ENCODE assay signal across 8 cellular contexts in genomic region chr2:74457549-74458131, GRCh38. TPM values are rescaled to one million over a fixed set of nuclear protein-coding genes. Genes with fewer than 3 reads are reported as not detected.
A peak's percentile ranks its signal among the peaks of the same experiment; 100 is the strongest.
DNase-seq lines count a peak whose midpoint lies in the region; ATAC-seq, FAIRE-seq and TF ChIP-seq lines count a peak whose summit lies in the region.

No MANE protein-coding gene starts in this region.

- H3K27me3 ChIP-seq in HepG2 (ENCODE audit: control insufficient read depth in 1 of 2, insufficient read depth in 2 of 2, low read length in 2 of 2) = no peaks in the 10 kb centered on the region; a peak in 1 of 5 replicates

- intact Hi-C loops in activated B cell treated with CpG ODN at 0.5 μM for 24 hours (cut with micrococcal nuclease) (loop anchor here (1.0 to 5.0 kb wide), 6 partner anchors 8 to 275 kb away; partner anchors contain the start of genes AUP1, HTRA2, MOGS and MRPL53), HepG2 (cut with micrococcal nuclease; ENCODE audit: unreplicated experiment) (loop anchor here (1.0 to 2.0 kb wide), 3 partner anchors 15 to 71 kb away; partner anchors contain the start of genes AUP1, HTRA2 and MRPL53)

- peak overlapping the region; percentile 64 to 69 for H3K4me3 ChIP-seq in cardiac fibroblast (replicated peaks in 1 of 2; ENCODE audit: low read depth in 2 of 2, low read length in 2 of 2)
- H3K4me3 ChIP-seq in HepG2 (replicated peaks in 1 of 3; ENCODE audit: insufficient read depth in 1 of 3, low read depth in 2 of 3, low read length in 3 of 3) = peak overlapping the region; percentile 75 to 92 (median 76)

- H3K36me3 Mint-ChIP-seq in activated B cell treated with CpG ODN at 0.5 μM for 24 hours (ENCODE audit: low read depth) = peaks cover 54% of the 10 kb centered on the region

- ATAC-seq in activated B cell treated with CpG ODN at 0.5 μM for 24 hours (ENCODE audit: low read depth) (peak; percentile 42), HepG2 (peak; percentile 65)

- H3K27me3 Mint-ChIP-seq in activated B cell treated with CpG ODN at 0.5 μM for 24 hours = no peaks in the 10 kb centered on the region

- H3K27ac Mint-ChIP-seq in activated B cell treated with CpG ODN at 0.5 μM for 24 hours = peak overlapping the region; percentile 100

- TF ChIP-seq RAD21 in HepG2 (CRISPR knock-in tag; IDR thresholded peaks at IDR 0.05) = no peak; the same call in none of the 2 replicates

- no peak for TF ChIP-seq EP300 in HepG2 (IDR thresholded peaks at IDR 0.05; ENCODE audit: low read depth in 2 of 2, low read length in 2 of 2)
- no peak for TF ChIP-seq EP300 in HepG2 (CRISPR knock-in tag; IDR thresholded peaks at IDR 0.05; ENCODE audit: borderline replicate concordance)

- TF ChIP-seq CTCF in activated B cell treated with CpG ODN at 0.5 μM for 24 hours (IDR thresholded peaks at IDR 0.05) (no peak), cardiac fibroblast (IDR thresholded peaks at IDR 0.05; ENCODE audit: low read depth, low read length) (no peak), HepG2 (CRISPR knock-in tag; IDR thresholded peaks at IDR 0.05) (no peak; the same call in 1 of the 2 replicates)

- 1% methylated on average over 14 of the region's 46 CpGs for WGBS in HepG2 (ENCODE audit: low lambda C conversion rate)

- no peaks in the 10 kb centered on the region for H3K9me3 Mint-ChIP-seq in activated B cell treated with CpG ODN at 0.5 μM for 24 hours

- in situ Hi-C loops in HepG2 (cut with HindIII; ENCODE audit: extremely low pct_ligation_motif_present, low pct_unique_long_range_greater_than_20kb) = no loop called here

- H3K4me1 ChIP-seq in HepG2 (ENCODE audit: insufficient read depth, low read length) = peaks cover 44% of the 10 kb centered on the region

- BruUV-seq in HepG2 (replicated peaks; lab: Mats Ljungman, UMichigan) = no TSS peak

- peaks cover 4% of the 10 kb centered on the region; the same call in 1 of the 2 replicates for H4K20me1 ChIP-seq in HepG2 (ENCODE audit: insufficient read depth, low read length)

- TF ChIP-seq POLR2A in GM10847 (IDR thresholded peaks at IDR 0.05; ENCODE audit: extremely low read depth, insufficient read length) = peak; percentile 41
- TF ChIP-seq POLR2A in H54 (IDR thresholded peaks at IDR 0.05; ENCODE audit: low read depth, low read length) = peak; percentile 25; the same call in 1 of the 2 replicates
- TF ChIP-seq POLR2A in HepG2 (IDR thresholded peaks at IDR 0.05; ENCODE audit: insufficient read depth in 1 of 2, low read depth in 2 of 2, low read length in 2 of 2) = no peak; a peak in 1 of 4 replicates

- no peak overlapping the region for H2AFZ ChIP-seq in HepG2 (ENCODE audit: low read length)

- H3K9me3 ChIP-seq in HepG2 (ENCODE audit: low read length) = no peaks in the 10 kb centered on the region

- H3K27ac ChIP-seq in HepG2 (ENCODE audit: extremely low read length, insufficient read depth, low read length) = peak overlapping the region; percentile 89

- POLR2A ChIA-PET in activated B cell treated with CpG ODN at 0.5 μM for 24 hours (lab: Charles Lee) (interaction anchor here (0.7 to 10.0 kb wide), 25 partner anchors 10 to 279 kb away, joined by 3 to 127 read pairs (median 8); partner anchors contain the start of genes AUP1, C2orf81, CCDC142 and DQX1), HepG2 (lab: Yijun Ruan, JAX) (interaction anchor here (0.6 to 12.4 kb wide), 22 partner anchors 10 to 1244 kb away, joined by 3 to 342 read pairs (median 10); partner anchors contain the start of genes AUP1, C2orf81, CCDC142 and DQX1)

- peak overlapping the region; percentile 85 for H3K9ac ChIP-seq in HepG2 (ENCODE audit: insufficient read depth, low read depth, low read length)

- peak overlapping the region; percentile 95 for H3K4me2 ChIP-seq in HepG2 (ENCODE audit: low read depth, low read length)

- DNase-seq in H54 (ENCODE audit: insufficient read length, low spot score) = no peak
- peak; percentile 84 for DNase-seq in NAMALWA (ENCODE audit: low spot score)
- DNase-seq in activated B cell treated with CpG ODN at 0.5 μM for 24 hours = peak; percentile 86
- DNase-seq in cardiac fibroblast (ENCODE audit: low read depth in 2 of 2) = no peak
- DNase-seq in HepG2 (ENCODE audit: low spot score) = peak; percentile 68
- peak; percentile 67 to 75 (median 74) for DNase-seq in stimulated activated CD4-positive, alpha-beta T cell treated with anti-CD3 and anti-CD28 coated beads, TNF-alpha, amount 100 ng/mL, for 4 hours (ENCODE audit: low read depth in 3 of 3)
- DNase-seq in medulla oblongata (ENCODE audit: extremely low spot score) = no peak

- FAIRE-seq in H54 (lab: Jason Lieb, UNC) (no peak), HepG2 (lab: Jason Lieb, UNC) (no peak)

- H3K4me3 Mint-ChIP-seq in activated B cell treated with CpG ODN at 0.5 μM for 24 hours = peak overlapping the region; percentile 99

- H3K36me3 ChIP-seq in HepG2 (replicated peaks in 1 of 2; ENCODE audit: control insufficient read depth in 1 of 2, insufficient read depth in 2 of 2, low read length in 2 of 2) = peaks cover 1 to 17% of the 10 kb centered on the region in 2 experiments

- H3K4me1 Mint-ChIP-seq in activated B cell treated with CpG ODN at 0.5 μM for 24 hours = peaks cover 62% of the 10 kb centered on the region

- CTCF ChIA-PET in activated B cell treated with CpG ODN at 0.5 μM for 24 hours (lab: Charles Lee) (interaction anchor here (1.0 to 3.0 kb wide), 2 partner anchors 23 to 128 kb away, joined by 3 to 11 read pairs; no protein-coding TSS in a partner anchor), HepG2 (lab: Yijun Ruan, JAX; ENCODE audit: low intra/inter-chr PET ratio, low total read pairs) (no interaction called here)

- peaks cover 22% of the 10 kb centered on the region for H3K79me2 ChIP-seq in HepG2 (ENCODE audit: insufficient read depth, low read length)

RNA-seq across cellular contexts. Expression of gene WBP1, which starts 0.6 kb away (rescaled TPM):
- total RNA-seq in activated B cell treated with CpG ODN at 0.5 μM for 24 hours (61.4 and 65.3 TPM in 2 replicates), HepG2 (2016; rRNA removed; fragmentation: Illumina TruSeq; extraction: Trizol) (26.5 and 38.8 TPM in 2 replicates)
- 50.0 and 58.3 TPM in 2 replicates for total RNA-seq in HepG2 (2016; cell fraction: cytosol; rRNA removed; fragmentation: Illumina TruSeq; extraction: Trizol; ENCODE audit: low read depth)
- total RNA-seq in HepG2 (2016; cell fraction: insoluble cytoplasmic fraction; rRNA removed; fragmentation: Illumina TruSeq; extraction: Trizol) = 27.8 and 36.5 TPM in 2 replicates
- 61.3 and 76.9 TPM in 2 replicates for total RNA-seq in HepG2 (2016; cell fraction: membrane; rRNA removed; fragmentation: Illumina TruSeq; extraction: Trizol)
- 25.9 and 29.1 TPM in 2 replicates for total RNA-seq in HepG2 (2016; cell fraction: nucleus; rRNA removed; fragmentation: Illumina TruSeq; extraction: Trizol)
- polyA plus RNA-seq in HepG2 (2011; rRNA removed) = 85.7 and 107 TPM in 2 replicates
- polyA plus RNA-seq in HepG2 (2011; cell fraction: cytosol; rRNA removed) = 77.8 and 109 TPM in 2 replicates
- polyA plus RNA-seq in HepG2 (2011; cell fraction: nucleus; rRNA removed) = 406 and 434 TPM in 2 replicates
- 45.0 and 50.3 TPM in 2 replicates for polyA plus RNA-seq in HepG2 (2012)
- polyA plus RNA-seq in HepG2 (2016; cell fraction: cytosol; fragmentation: Illumina TruSeq; extraction: Trizol; ENCODE audit: low read depth) = 82.9 and 90.6 TPM in 2 replicates
- polyA plus RNA-seq in HepG2 (2016; cell fraction: insoluble cytoplasmic fraction; fragmentation: Illumina TruSeq; extraction: Trizol; ENCODE audit: low read depth) = 41.4 and 46.0 TPM in 2 replicates
- polyA plus RNA-seq in HepG2 (2016; cell fraction: membrane; fragmentation: Illumina TruSeq; extraction: Trizol; ENCODE audit: low read depth) = 87.2 and 99.7 TPM in 2 replicates
- 71.0 and 71.7 TPM in 2 replicates for polyA plus RNA-seq in HepG2 (2016; cell fraction: nucleus; fragmentation: Illumina TruSeq; extraction: Trizol; ENCODE audit: insufficient read depth, low read depth)
- 54.1 and 96.5 TPM in 2 replicates for polyA minus RNA-seq in HepG2 (2011; rRNA and poly(A)+ RNA removed; ENCODE audit: low replicate concordance)
- polyA minus RNA-seq in HepG2 (2011; cell fraction: cytosol; rRNA and poly(A)+ RNA removed) = 9.6 and 9.8 TPM in 2 replicates
- polyA minus RNA-seq in HepG2 (2011; cell fraction: nucleus; rRNA and poly(A)+ RNA removed) = 29.4 and 41.2 TPM in 2 replicates

RNA-seq across cellular contexts. Expression of gene INO80B, which starts 2.8 kb away (rescaled TPM):
- total RNA-seq in activated B cell treated with CpG ODN at 0.5 μM for 24 hours = 47.9 and 51.3 TPM in 2 replicates
- total RNA-seq in HepG2 (2016; rRNA removed; fragmentation: Illumina TruSeq; extraction: Trizol) = 10.0 and 14.5 TPM in 2 replicates
- total RNA-seq in HepG2 (2016; cell fraction: cytosol; rRNA removed; fragmentation: Illumina TruSeq; extraction: Trizol; ENCODE audit: low read depth) = 5.0 and 7.0 TPM in 2 replicates
- total RNA-seq in HepG2 (2016; cell fraction: insoluble cytoplasmic fraction; rRNA removed; fragmentation: Illumina TruSeq; extraction: Trizol) = 8.7 and 16.5 TPM in 2 replicates
- total RNA-seq in HepG2 (2016; cell fraction: membrane; rRNA removed; fragmentation: Illumina TruSeq; extraction: Trizol) = 9.3 and 10.1 TPM in 2 replicates
- total RNA-seq in HepG2 (2016; cell fraction: nucleus; rRNA removed; fragmentation: Illumina TruSeq; extraction: Trizol) = 12.6 and 17.1 TPM in 2 replicates
- 6.2 and 7.9 TPM in 2 replicates for polyA plus RNA-seq in HepG2 (2011; rRNA removed)
- 4.5 and 4.9 TPM in 2 replicates for polyA plus RNA-seq in HepG2 (2011; cell fraction: cytosol; rRNA removed)
- 63.6 and 70.4 TPM in 2 replicates for polyA plus RNA-seq in HepG2 (2011; cell fraction: nucleus; rRNA removed)
- polyA plus RNA-seq in HepG2 (2012) = 13.1 and 14.4 TPM in 2 replicates
- polyA plus RNA-seq in HepG2 (2016; cell fraction: cytosol; fragmentation: Illumina TruSeq; extraction: Trizol; ENCODE audit: low read depth) = 4.5 and 5.4 TPM in 2 replicates
- 15.4 and 15.7 TPM in 2 replicates for polyA plus RNA-seq in HepG2 (2016; cell fraction: insoluble cytoplasmic fraction; fragmentation: Illumina TruSeq; extraction: Trizol; ENCODE audit: low read depth)
- polyA plus RNA-seq in HepG2 (2016; cell fraction: membrane; fragmentation: Illumina TruSeq; extraction: Trizol; ENCODE audit: low read depth) = 10.1 and 13.1 TPM in 2 replicates
- polyA plus RNA-seq in HepG2 (2016; cell fraction: nucleus; fragmentation: Illumina TruSeq; extraction: Trizol; ENCODE audit: insufficient read depth, low read depth) = 30.3 and 40.1 TPM in 2 replicates
- polyA minus RNA-seq in HepG2 (2011; rRNA and poly(A)+ RNA removed; ENCODE audit: low replicate concordance) = 2.5 and 7.3 TPM in 2 replicates
- polyA minus RNA-seq in HepG2 (2011; cell fraction: cytosol; rRNA and poly(A)+ RNA removed) = 1.3 TPM in 1 of 2 replicates, not detected in the other
- polyA minus RNA-seq in HepG2 (2011; cell fraction: nucleus; rRNA and poly(A)+ RNA removed) = 14.5 and 22.5 TPM in 2 replicates

RNA-seq across cellular contexts. Expression of gene MOGS, which starts 7.5 kb away (rescaled TPM):
- total RNA-seq in activated B cell treated with CpG ODN at 0.5 μM for 24 hours (70.8 and 85.7 TPM in 2 replicates), HepG2 (2016; rRNA removed; fragmentation: Illumina TruSeq; extraction: Trizol) (30.1 and 95.2 TPM in 2 replicates)
- 8.8 and 11.5 TPM in 2 replicates for total RNA-seq in HepG2 (2016; cell fraction: cytosol; rRNA removed; fragmentation: Illumina TruSeq; extraction: Trizol; ENCODE audit: low read depth)
- total RNA-seq in HepG2 (2016; cell fraction: insoluble cytoplasmic fraction; rRNA removed; fragmentation: Illumina TruSeq; extraction: Trizol) = 26.3 and 96.7 TPM in 2 replicates
- 21.6 and 24.7 TPM in 2 replicates for total RNA-seq in HepG2 (2016; cell fraction: membrane; rRNA removed; fragmentation: Illumina TruSeq; extraction: Trizol)
- total RNA-seq in HepG2 (2016; cell fraction: nucleus; rRNA removed; fragmentation: Illumina TruSeq; extraction: Trizol) = 74.9 and 89.3 TPM in 2 replicates
- 117 and 124 TPM in 2 replicates for polyA plus RNA-seq in HepG2 (2011; rRNA removed)
- 82.7 and 107 TPM in 2 replicates for polyA plus RNA-seq in HepG2 (2011; cell fraction: cytosol; rRNA removed)
- polyA plus RNA-seq in HepG2 (2011; cell fraction: nucleus; rRNA removed) = 164 and 187 TPM in 2 replicates
- polyA plus RNA-seq in HepG2 (2012) = 66.6 and 78.0 TPM in 2 replicates
- polyA plus RNA-seq in HepG2 (2016; cell fraction: cytosol; fragmentation: Illumina TruSeq; extraction: Trizol; ENCODE audit: low read depth) = 7.9 TPM in 2 replicates
- polyA plus RNA-seq in HepG2 (2016; cell fraction: insoluble cytoplasmic fraction; fragmentation: Illumina TruSeq; extraction: Trizol; ENCODE audit: low read depth) = 21.4 and 26.1 TPM in 2 replicates
- 12.9 and 13.0 TPM in 2 replicates for polyA plus RNA-seq in HepG2 (2016; cell fraction: membrane; fragmentation: Illumina TruSeq; extraction: Trizol; ENCODE audit: low read depth)
- polyA plus RNA-seq in HepG2 (2016; cell fraction: nucleus; fragmentation: Illumina TruSeq; extraction: Trizol; ENCODE audit: insufficient read depth, low read depth) = 132 and 137 TPM in 2 replicates
- 89.6 and 182 TPM in 2 replicates for polyA minus RNA-seq in HepG2 (2011; rRNA and poly(A)+ RNA removed; ENCODE audit: low replicate concordance)
- polyA minus RNA-seq in HepG2 (2011; cell fraction: cytosol; rRNA and poly(A)+ RNA removed) = 63.1 and 75.1 TPM in 2 replicates
- 28.6 and 30.3 TPM in 2 replicates for polyA minus RNA-seq in HepG2 (2011; cell fraction: nucleus; rRNA and poly(A)+ RNA removed)

RNA-seq across cellular contexts. Expression of gene MRPL53, which starts 14.8 kb away (rescaled TPM):
- total RNA-seq in activated B cell treated with CpG ODN at 0.5 μM for 24 hours (86.9 and 98.8 TPM in 2 replicates), HepG2 (2016; rRNA removed; fragmentation: Illumina TruSeq; extraction: Trizol) (51.9 and 53.8 TPM in 2 replicates)
- total RNA-seq in HepG2 (2016; cell fraction: cytosol; rRNA removed; fragmentation: Illumina TruSeq; extraction: Trizol; ENCODE audit: low read depth) = 42.4 and 54.6 TPM in 2 replicates
- total RNA-seq in HepG2 (2016; cell fraction: insoluble cytoplasmic fraction; rRNA removed; fragmentation: Illumina TruSeq; extraction: Trizol) = 58.8 and 59.3 TPM in 2 replicates
- 53.4 and 65.7 TPM in 2 replicates for total RNA-seq in HepG2 (2016; cell fraction: membrane; rRNA removed; fragmentation: Illumina TruSeq; extraction: Trizol)
- 30.0 and 33.7 TPM in 2 replicates for total RNA-seq in HepG2 (2016; cell fraction: nucleus; rRNA removed; fragmentation: Illumina TruSeq; extraction: Trizol)
- polyA plus RNA-seq in HepG2 (2011; rRNA removed) = 28.8 and 34.3 TPM in 2 replicates
- polyA plus RNA-seq in HepG2 (2011; cell fraction: cytosol; rRNA removed) = 30.0 and 63.3 TPM in 2 replicates
- polyA plus RNA-seq in HepG2 (2011; cell fraction: nucleus; rRNA removed) = 49.3 and 53.8 TPM in 2 replicates
- polyA plus RNA-seq in HepG2 (2012) = 32.0 and 44.9 TPM in 2 replicates
- 37.9 and 43.7 TPM in 2 replicates for polyA plus RNA-seq in HepG2 (2016; cell fraction: cytosol; fragmentation: Illumina TruSeq; extraction: Trizol; ENCODE audit: low read depth)
- 43.6 and 45.0 TPM in 2 replicates for polyA plus RNA-seq in HepG2 (2016; cell fraction: insoluble cytoplasmic fraction; fragmentation: Illumina TruSeq; extraction: Trizol; ENCODE audit: low read depth)
- polyA plus RNA-seq in HepG2 (2016; cell fraction: membrane; fragmentation: Illumina TruSeq; extraction: Trizol; ENCODE audit: low read depth) = 39.5 and 42.8 TPM in 2 replicates
- 61.4 and 66.8 TPM in 2 replicates for polyA plus RNA-seq in HepG2 (2016; cell fraction: nucleus; fragmentation: Illumina TruSeq; extraction: Trizol; ENCODE audit: insufficient read depth, low read depth)
- polyA minus RNA-seq in HepG2 (2011; rRNA and poly(A)+ RNA removed; ENCODE audit: low replicate concordance) = 38.1 and 38.8 TPM in 2 replicates
- 13.6 and 15.1 TPM in 2 replicates for polyA minus RNA-seq in HepG2 (2011; cell fraction: cytosol; rRNA and poly(A)+ RNA removed)
- 18.9 and 23.0 TPM in 2 replicates for polyA minus RNA-seq in HepG2 (2011; cell fraction: nucleus; rRNA and poly(A)+ RNA removed)

RNA-seq across cellular contexts. Expression of gene RTKN, which starts 15.9 kb away (rescaled TPM):
- total RNA-seq in activated B cell treated with CpG ODN at 0.5 μM for 24 hours (8.3 and 11.6 TPM in 2 replicates), HepG2 (2016; rRNA removed; fragmentation: Illumina TruSeq; extraction: Trizol) (107 and 159 TPM in 2 replicates)
- total RNA-seq in HepG2 (2016; cell fraction: cytosol; rRNA removed; fragmentation: Illumina TruSeq; extraction: Trizol; ENCODE audit: low read depth) = 32.3 and 32.8 TPM in 2 replicates
- 92.8 and 167 TPM in 2 replicates for total RNA-seq in HepG2 (2016; cell fraction: insoluble cytoplasmic fraction; rRNA removed; fragmentation: Illumina TruSeq; extraction: Trizol)
- total RNA-seq in HepG2 (2016; cell fraction: membrane; rRNA removed; fragmentation: Illumina TruSeq; extraction: Trizol) = 71.3 and 83.2 TPM in 2 replicates
- 134 and 147 TPM in 2 replicates for total RNA-seq in HepG2 (2016; cell fraction: nucleus; rRNA removed; fragmentation: Illumina TruSeq; extraction: Trizol)
- polyA plus RNA-seq in HepG2 (2011; rRNA removed) = 166 and 187 TPM in 2 replicates
- polyA plus RNA-seq in HepG2 (2011; cell fraction: cytosol; rRNA removed) = 105 and 146 TPM in 2 replicates
- 693 and 745 TPM in 2 replicates for polyA plus RNA-seq in HepG2 (2011; cell fraction: nucleus; rRNA removed)
- polyA plus RNA-seq in HepG2 (2012) = 111 and 123 TPM in 2 replicates
- 19.8 and 20.3 TPM in 2 replicates for polyA plus RNA-seq in HepG2 (2016; cell fraction: cytosol; fragmentation: Illumina TruSeq; extraction: Trizol; ENCODE audit: low read depth)
- 106 and 117 TPM in 2 replicates for polyA plus RNA-seq in HepG2 (2016; cell fraction: insoluble cytoplasmic fraction; fragmentation: Illumina TruSeq; extraction: Trizol; ENCODE audit: low read depth)
- 48.0 and 54.9 TPM in 2 replicates for polyA plus RNA-seq in HepG2 (2016; cell fraction: membrane; fragmentation: Illumina TruSeq; extraction: Trizol; ENCODE audit: low read depth)
- 311 and 321 TPM in 2 replicates for polyA plus RNA-seq in HepG2 (2016; cell fraction: nucleus; fragmentation: Illumina TruSeq; extraction: Trizol; ENCODE audit: insufficient read depth, low read depth)
- polyA minus RNA-seq in HepG2 (2011; rRNA and poly(A)+ RNA removed; ENCODE audit: low replicate concordance) = 14.0 and 202 TPM in 2 replicates
- polyA minus RNA-seq in HepG2 (2011; cell fraction: cytosol; rRNA and poly(A)+ RNA removed) = 51.2 and 66.4 TPM in 2 replicates
- 211 and 223 TPM in 2 replicates for polyA minus RNA-seq in HepG2 (2011; cell fraction: nucleus; rRNA and poly(A)+ RNA removed)

Comparison
In these comparisons a context has a peak if more than half of its experiments do, and no peak if none do; other contexts are left out.
1. POLR2A ChIP-seq: peak in GM10847 (single experiment) and H54 (single experiment); none in HepG2 (0 of 2).
2. DNase-seq: peak in NAMALWA (single experiment), activated B cell treated with CpG ODN at 0.5 μM for 24 hours (single experiment), HepG2 (single experiment) and stimulated activated CD4-positive, alpha-beta T cell treated with anti-CD3 and anti-CD28 coated beads, TNF-alpha, amount 100 ng/mL, for 4 hours (3 of 3); none in H54 (single experiment), cardiac fibroblast (0 of 2) and medulla oblongata (single experiment).